ENCODE assay signal across 11 cellular contexts in genomic region chr17:42180411-42180921, GRCh38. TPM values are rescaled to one million over a fixed set of nuclear protein-coding genes. Genes with fewer than 3 reads are reported as not detected.
DNase-seq lines count a peak whose midpoint lies in the region; FAIRE-seq and TF ChIP-seq lines count a peak whose summit lies in the region.
"Had no signal": no experiment of that assay in that cellular context is flagged by ENCODE, and none has a peak within 500 bp of the region (broad histone marks: within the 10 kb centered on the region; RNA-seq: fewer than 3 reads in every experiment).

No MANE protein-coding gene starts in this region.

- H3K36me3 Mint-ChIP-seq in activated CD4-positive, alpha-beta T cell treated with anti-CD3 and anti-CD28 coated beads, Interleukin-2, amount 10 ng/mL, durations not matched to agents 7 days and 5 days (ENCODE audit: low read depth) = no peaks in the 10 kb centered on the region

- no TSS peak for BruUV-seq in PC-9 (replicated peaks; lab: Mats Ljungman, UMichigan)

- POLR2A ChIA-PET in activated CD4-positive, alpha-beta T cell treated with anti-CD3 and anti-CD28 coated beads, Interleukin-2, amount 10 ng/mL, durations not matched to agents 7 days and 5 days (lab: Charles Lee) = interaction anchor here (0.6 kb wide), 1 partner anchor 152 kb away, joined by 3 read pairs; no protein-coding TSS in a partner anchor
- POLR2A ChIA-PET in PC-9 (lab: Charles Lee; ENCODE audit: unreplicated experiment) = no interaction called here

- CTCF ChIA-PET in activated CD4-positive, alpha-beta T cell treated with anti-CD3 and anti-CD28 coated beads, Interleukin-2, amount 10 ng/mL, durations not matched to agents 7 days and 5 days (lab: Charles Lee) = interaction anchor here (0.6 to 4.1 kb wide), 18 partner anchors 9 to 214 kb away, joined by 3 to 28 read pairs (median 5); partner anchors contain the start of genes CNP, GHDC and NKIRAS2
- CTCF ChIA-PET in PC-9 (lab: Charles Lee) = no interaction called here

- in situ Hi-C loops in GM13976 (cut with MboI; ENCODE audit: low sequenced_read_pairs, unreplicated experiment) = loop anchor here (25.0 kb wide), 1 partner anchor 232 kb away; the partner anchor contains the start of gene CAVIN1

- peak overlapping the region; percentile 61 for H3K4me3 Mint-ChIP-seq in activated CD4-positive, alpha-beta T cell treated with anti-CD3 and anti-CD28 coated beads, Interleukin-2, amount 10 ng/mL, durations not matched to agents 7 days and 5 days

- H3K4me1 ChIP-seq in iPS-20b (ENCODE audit: insufficient read depth, low read length) (no peaks in the 10 kb centered on the region), suprapubic skin (peaks cover 28% of the 10 kb centered on the region), PC-9 (replicated peaks; ENCODE audit: insufficient read depth) (peaks cover 17% of the 10 kb centered on the region; the same call in 1 of the 2 replicates)

- peaks cover 52% of the 10 kb centered on the region for H3K4me1 Mint-ChIP-seq in activated CD4-positive, alpha-beta T cell treated with anti-CD3 and anti-CD28 coated beads, Interleukin-2, amount 10 ng/mL, durations not matched to agents 7 days and 5 days

- H3K79me2 ChIP-seq in PC-9 (ENCODE audit: low read depth) = no peaks in the 10 kb centered on the region

- no peak for FAIRE-seq in D721Med (lab: Jason Lieb, UNC)
- FAIRE-seq: bronchial epithelial cell had no signal

- H3K9me3 ChIP-seq in iPS-20b (ENCODE audit: insufficient read depth, low read depth, low read length) = no peaks in the 10 kb centered on the region
- no peaks in the 10 kb centered on the region for H3K9me3 ChIP-seq in suprapubic skin
- H3K9me3 ChIP-seq in PC-9 (ENCODE audit: insufficient read depth, low read depth) = no peaks in the 10 kb centered on the region

- H3K27ac Mint-ChIP-seq in activated CD4-positive, alpha-beta T cell treated with anti-CD3 and anti-CD28 coated beads, Interleukin-2, amount 10 ng/mL, durations not matched to agents 7 days and 5 days = no peak overlapping the region

- intact Hi-C loops in PC-9 (cut with micrococcal nuclease; ENCODE audit: unreplicated experiment) = no loop called here

- H3K27ac ChIP-seq in VCaP = peak overlapping the region; percentile 36; the same call in 1 of the 2 replicates
- H3K27ac ChIP-seq in iPS-20b (ENCODE audit: low read length) = no peak overlapping the region
- H3K27ac ChIP-seq in suprapubic skin = no peak overlapping the region
- H3K27ac ChIP-seq in PC-9 = no peak overlapping the region

- peaks cover 25% of the 10 kb centered on the region for H3K27me3 Mint-ChIP-seq in activated CD4-positive, alpha-beta T cell treated with anti-CD3 and anti-CD28 coated beads, Interleukin-2, amount 10 ng/mL, durations not matched to agents 7 days and 5 days

- no peak overlapping the region for H3K4me2 ChIP-seq in PC-9

- TF ChIP-seq CTCF in VCaP (conservative IDR thresholded peaks at IDR 0.05) = no peak
- TF ChIP-seq CTCF in suprapubic skin (IDR thresholded peaks at IDR 0.05) = no peak
- TF ChIP-seq CTCF in PC-9 (conservative IDR thresholded peaks at IDR 0.05) = no peak
- TF ChIP-seq CTCF in GM13976 (IDR thresholded peaks at IDR 0.05; ENCODE audit: borderline replicate concordance, control extremely low read depth, extremely low read depth, insufficient read depth, missing control alignments) = no peak
- no peak for TF ChIP-seq CTCF in D721Med (IDR thresholded peaks at IDR 0.05; ENCODE audit: insufficient read depth, missing control alignments)

- H3K36me3 ChIP-seq in iPS-20b (ENCODE audit: insufficient read depth, low read depth, low read length) (no peaks in the 10 kb centered on the region), suprapubic skin (no peaks in the 10 kb centered on the region), PC-9 (ENCODE audit: low read depth) (no peaks in the 10 kb centered on the region)

- H3K9me2 ChIP-seq in PC-9 (ENCODE audit: insufficient read depth) = no peaks in the 10 kb centered on the region

- H3F3A ChIP-seq in PC-9 (ENCODE audit: insufficient read depth, low read depth) = peaks cover 19% of the 10 kb centered on the region; the same call in 1 of the 2 replicates

- no peak for DNase-seq in activated CD4-positive, alpha-beta T cell treated with anti-CD3 and anti-CD28 coated beads, Interleukin-2, amount 10 ng/mL, durations not matched to agents 7 days and 5 days
- no peak for DNase-seq in activated CD4-positive, alpha-beta T cell treated with anti-CD3 and anti-CD28 coated beads for 1 hour
- DNase-seq in suprapubic skin (ENCODE audit: low spot score in 2 of 2) (peak in 1 of 2 donors; percentile 63), PC-9 (no peak), GM13976 (ENCODE audit: low spot score) (no peak), D721Med (ENCODE audit: insufficient read length, low spot score) (no peak)
- DNase-seq: SIG-M5 had no signal

- H3K9ac ChIP-seq in iPS-20b (ENCODE audit: low read depth, low read length) = no peak overlapping the region

- no peaks in the 10 kb centered on the region for H3K9me3 Mint-ChIP-seq in activated CD4-positive, alpha-beta T cell treated with anti-CD3 and anti-CD28 coated beads, Interleukin-2, amount 10 ng/mL, durations not matched to agents 7 days and 5 days

- H3K27me3 ChIP-seq in iPS-20b (ENCODE audit: insufficient read depth, low read length) (peaks cover 72% of the 10 kb centered on the region), suprapubic skin (peaks cover 42% of the 10 kb centered on the region), PC-9 (ENCODE audit: insufficient read depth, low read depth) (peaks cover 28% of the 10 kb centered on the region)

- H4K20me1 ChIP-seq in PC-9 (ENCODE audit: insufficient read depth) = no peaks in the 10 kb centered on the region

- no peak overlapping the region for H2AFZ ChIP-seq in PC-9

- H3K4me3 ChIP-seq in iPS-20b (ENCODE audit: low read length) = peak overlapping the region; percentile 74
- H3K4me3 ChIP-seq in suprapubic skin = peak overlapping the region; percentile 43
- H3K4me3 ChIP-seq in PC-9 = no peak overlapping the region

- no peak for TF ChIP-seq EP300 in suprapubic skin (IDR thresholded peaks at IDR 0.05)

- 2% methylated on average over 33 of the region's 33 CpGs for WGBS in suprapubic skin

- TF ChIP-seq POLR2A in suprapubic skin (IDR thresholded peaks at IDR 0.05) = no peak

RNA-seq across cellular contexts. Expression of gene KCNH4, which starts 0.5 kb away (rescaled TPM):
- under 1 TPM; 0.15 to 0.17 TPM for total RNA-seq in activated CD4-positive, alpha-beta T cell treated with anti-CD3 and anti-CD28 coated beads, Interleukin-2, amount 10 ng/mL, durations not matched to agents 7 days and 5 days
- total RNA-seq in suprapubic skin = not detected
- not detected in 2 replicates for total RNA-seq in PC-9 (2021)
- total RNA-seq: bronchial epithelial cell had no signal

RNA-seq across cellular contexts. Expression of gene HCRT, which starts 4.8 kb away (rescaled TPM):
- total RNA-seq in activated CD4-positive, alpha-beta T cell treated with anti-CD3 and anti-CD28 coated beads, Interleukin-2, amount 10 ng/mL, durations not matched to agents 7 days and 5 days = not detected
- total RNA-seq in suprapubic skin (not detected), PC-9 (2021) (not detected in 2 replicates)
- total RNA-seq: bronchial epithelial cell, lung had no signal

RNA-seq across cellular contexts. Expression of gene GHDC, which starts 13.8 kb away (rescaled TPM):
- 10 to 100 TPM; 15.3 to 15.5 TPM for total RNA-seq in activated CD4-positive, alpha-beta T cell treated with anti-CD3 and anti-CD28 coated beads, Interleukin-2, amount 10 ng/mL, durations not matched to agents 7 days and 5 days
- total RNA-seq in suprapubic skin (10 to 100 TPM; 14.6 to 22.8 (median 18.7) TPM), PC-9 (2021) (21.5 and 28.6 TPM in 2 replicates)

RNA-seq across cellular contexts. Expression of gene RAB5C, which starts 25.7 kb away (rescaled TPM):
- 100 to 1,000 TPM in 1 of 2 experiments, 10 to 100 TPM in 1; 97.1 to 108 TPM for total RNA-seq in activated CD4-positive, alpha-beta T cell treated with anti-CD3 and anti-CD28 coated beads, Interleukin-2, amount 10 ng/mL, durations not matched to agents 7 days and 5 days
- total RNA-seq in suprapubic skin = 100 to 1,000 TPM in 1 of 4 donors, 10 to 100 TPM in 3; 94.4 to 105 (median 96.8) TPM
- 97.0 and 120 TPM in 2 replicates for total RNA-seq in PC-9 (2021)

RNA-seq across cellular contexts. Expression of gene HSPB9, which starts 57.9 kb away (rescaled TPM):
- total RNA-seq in activated CD4-positive, alpha-beta T cell treated with anti-CD3 and anti-CD28 coated beads, Interleukin-2, amount 10 ng/mL, durations not matched to agents 7 days and 5 days = not detected
- total RNA-seq in suprapubic skin = under 1 TPM in 2 of 4 donors, not detected in 2; 0.31 to 0.48 TPM
- 0.33 TPM in 1 of 2 replicates, not detected in the other for total RNA-seq in PC-9 (2021)
- total RNA-seq: bronchial epithelial cell had no signal
